ENCODE assay signal across 11 cellular contexts in the genomic region with DNA sequence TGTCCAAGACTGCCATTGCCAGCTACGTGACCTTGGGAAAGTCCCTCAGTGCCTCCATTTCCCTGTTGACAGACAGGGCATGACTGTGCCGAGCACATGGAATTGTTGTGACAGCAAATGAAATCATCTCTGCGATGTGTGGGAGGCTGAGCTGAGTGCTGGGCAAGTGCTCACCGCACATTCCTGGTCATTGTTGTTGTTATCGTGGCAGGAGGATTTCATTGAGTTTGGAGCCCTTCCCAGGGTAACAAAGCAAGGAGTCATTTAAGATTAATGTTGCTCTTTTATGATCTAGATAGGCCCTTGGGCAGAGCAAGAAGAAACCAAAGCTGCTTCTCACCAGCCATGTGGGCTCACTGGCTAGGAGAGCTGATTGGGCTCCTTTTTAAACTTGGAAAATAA. TPM values are rescaled to one million over a fixed set of nuclear protein-coding genes. Genes with fewer than 3 reads are reported as not detected.
DNase-seq lines count a peak whose midpoint lies in the region; ATAC-seq and TF ChIP-seq lines count a peak whose summit lies in the region.
"Had no signal": no experiment of that assay in that cellular context is flagged by ENCODE, and none has a peak within 500 bp of the region (broad histone marks: within the 10 kb centered on the region; RNA-seq: fewer than 3 reads in every experiment).

No MANE protein-coding gene starts in this region.

- H3K4me1 ChIP-seq in esophagus squamous epithelium = peaks cover 0 to 21% (median 18%) of the 10 kb centered on the region in 3 donors
- H3K4me1 ChIP-seq in osteoblast (ENCODE audit: insufficient read depth, low read length) = peaks cover 15% of the 10 kb centered on the region
- H3K4me1 ChIP-seq in GM23338 (ENCODE audit: insufficient read depth) = no peaks in the 10 kb centered on the region

- TF ChIP-seq POLR2A in esophagus squamous epithelium (IDR thresholded peaks at IDR 0.05) = no peak

- H3K36me3 Mint-ChIP-seq in stimulated activated effector memory CD8-positive, alpha-beta T cell treated with anti-CD3 and anti-CD28 coated beads, Interleukin-12 subunit alpha, Interleukin-12 subunit beta, amount 100 ng/mL, for 72 hours = no peaks in the 10 kb centered on the region
- no peaks in the 10 kb centered on the region for H3K36me3 Mint-ChIP-seq in GM23338 (ENCODE audit: low read depth)

- H3K9me3 ChIP-seq in esophagus squamous epithelium (no peaks in the 10 kb centered on the region), osteoblast (ENCODE audit: low read depth, low read length) (no peaks in the 10 kb centered on the region)
- H3K9me3 ChIP-seq: neutrophil had no signal

- no peaks in the 10 kb centered on the region for H4K20me1 ChIP-seq in osteoblast (ENCODE audit: insufficient read depth, low read length)
- H4K20me1 ChIP-seq in GM23338 (replicated peaks; ENCODE audit: insufficient read depth) = no peaks in the 10 kb centered on the region

- TF ChIP-seq CTCF in AG10803 (conservative IDR thresholded peaks at IDR 0.05; ENCODE audit: low read length) (no peak), esophagus squamous epithelium (IDR thresholded peaks at IDR 0.05) (no peak), osteoblast (IDR thresholded peaks at IDR 0.05; ENCODE audit: extremely low read depth, low read depth, low read length) (no peak), GM23338 (conservative IDR thresholded peaks at IDR 0.05; ENCODE audit: low read depth in 2 of 2) (no peak)

- 21 to 24% methylated on average over 5 of the region's 5 CpGs for WGBS in esophagus squamous epithelium, 2 donors

- H3K9me2 ChIP-seq in GM23338 (ENCODE audit: insufficient read depth) = peaks cover 4% of the 10 kb centered on the region; the same call in 1 of the 2 replicates

- H3K4me2 ChIP-seq in osteoblast (ENCODE audit: insufficient read depth, low read length) = peak overlapping the region; percentile 57
- no peak overlapping the region for H3K4me2 ChIP-seq in GM23338

- H3K79me2 ChIP-seq in osteoblast (ENCODE audit: insufficient read depth, low read length) (no peaks in the 10 kb centered on the region), GM23338 (replicated peaks; ENCODE audit: insufficient read depth) (no peaks in the 10 kb centered on the region)

- peak overlapping the region in 3 of 4 donors; percentile 42 to 64 (median 49) for H3K27ac ChIP-seq in esophagus squamous epithelium
- peak overlapping the region; percentile 52 for H3K27ac ChIP-seq in osteoblast (ENCODE audit: low read depth, low read length)
- no peak overlapping the region for H3K27ac ChIP-seq in GM23338 (ENCODE audit: low read depth)
- H3K27ac ChIP-seq: C4-2B, neutrophil had no signal

- H3K36me3 ChIP-seq in esophagus squamous epithelium (no peaks in the 10 kb centered on the region), osteoblast (ENCODE audit: insufficient read depth, low read length) (no peaks in the 10 kb centered on the region), GM23338 (ENCODE audit: insufficient read depth) (no peaks in the 10 kb centered on the region)
- H3K36me3 ChIP-seq: neutrophil had no signal

- H3K4me3 ChIP-seq in AG10803 (ENCODE audit: low read length) (no peak overlapping the region), esophagus squamous epithelium (no peak overlapping the region), osteoblast (ENCODE audit: insufficient read depth, low read length) (no peak overlapping the region), GM23338 (no peak overlapping the region)

- no peaks in the 10 kb centered on the region for H3K9me3 Mint-ChIP-seq in stimulated activated effector memory CD8-positive, alpha-beta T cell treated with anti-CD3 and anti-CD28 coated beads, Interleukin-12 subunit alpha, Interleukin-12 subunit beta, amount 100 ng/mL, for 72 hours
- no peaks in the 10 kb centered on the region for H3K9me3 Mint-ChIP-seq in GM23338
- H3K9me3 Mint-ChIP-seq: activated T-cell treated with anti-CD3 and anti-CD28 coated beads, Interleukin-2, amount 50 U/mL, for 24 hours had no signal

- H2AFZ ChIP-seq in osteoblast (ENCODE audit: low read length) = no peak overlapping the region
- no peak overlapping the region for H2AFZ ChIP-seq in GM23338

- intact Hi-C loops in esophagus squamous epithelium (cut with DNase I) = no loop called here

- H3K27me3 ChIP-seq in esophagus squamous epithelium (no peaks in the 10 kb centered on the region), osteoblast (ENCODE audit: insufficient read depth, low read length) (peaks cover 19% of the 10 kb centered on the region), GM23338 (ENCODE audit: insufficient read depth) (no peaks in the 10 kb centered on the region)
- H3K27me3 ChIP-seq: neutrophil had no signal

- peaks cover 5% of the 10 kb centered on the region for H3K27me3 Mint-ChIP-seq in GM23338 (ENCODE audit: insufficient read depth, low read depth, poor library complexity)
- H3K27me3 Mint-ChIP-seq: activated T-cell treated with anti-CD3 and anti-CD28 coated beads, Interleukin-2, amount 50 U/mL, for 24 hours had no signal

- H3K4me1 Mint-ChIP-seq in stimulated activated effector memory CD8-positive, alpha-beta T cell treated with anti-CD3 and anti-CD28 coated beads, Interleukin-12 subunit alpha, Interleukin-12 subunit beta, amount 100 ng/mL, for 72 hours = peaks cover 7% of the 10 kb centered on the region
- no peaks in the 10 kb centered on the region for H3K4me1 Mint-ChIP-seq in GM23338

- no peak overlapping the region for H3K4me3 Mint-ChIP-seq in stimulated activated effector memory CD8-positive, alpha-beta T cell treated with anti-CD3 and anti-CD28 coated beads, Interleukin-12 subunit alpha, Interleukin-12 subunit beta, amount 100 ng/mL, for 72 hours
- no peak overlapping the region for H3K4me3 Mint-ChIP-seq in GM23338
- H3K4me3 Mint-ChIP-seq: activated T-cell treated with anti-CD3 and anti-CD28 coated beads, Interleukin-2, amount 50 U/mL, for 24 hours had no signal

- no peak for ATAC-seq in HG02798 (IDR thresholded peaks at IDR 0.05; ENCODE audit: poor library complexity, unreplicated experiment)
- ATAC-seq in stimulated activated effector memory CD8-positive, alpha-beta T cell treated with anti-CD3 and anti-CD28 coated beads, Interleukin-12 subunit alpha, Interleukin-12 subunit beta, amount 100 ng/mL, for 72 hours = no peak
- ATAC-seq in GM23338 = no peak

- DNase-seq in AG10803 (ENCODE audit: low read depth) = peak; percentile 97
- peak; percentile 97 for DNase-seq in RPMI7951 (ENCODE audit: low read depth)
- DNase-seq in esophagus squamous epithelium (lab: John Stamatoyannopoulos, UW) = no peak
- peak; percentile 94 for DNase-seq in osteoblast (ENCODE audit: insufficient read length, low spot score, missing footprints)
- DNase-seq in stimulated activated effector memory CD8-positive, alpha-beta T cell treated with anti-CD3 and anti-CD28 coated beads, Interleukin-12 subunit alpha, Interleukin-12 subunit beta, amount 100 ng/mL, for 72 hours (ENCODE audit: low spot score in 2 of 2) = no peak
- DNase-seq in GM23338 (ENCODE audit: low spot score) = no peak
- DNase-seq in KG1 (lab: John Stamatoyannopoulos, UW) = no peak
- DNase-seq: activated T-cell treated with anti-CD3 and anti-CD28 coated beads, Interleukin-2, amount 50 U/mL, for 24 hours had no signal

- no peaks in the 10 kb centered on the region for H3F3A ChIP-seq in GM23338 (replicated peaks; ENCODE audit: low read depth)

- no peak overlapping the region for H3K27ac Mint-ChIP-seq in stimulated activated effector memory CD8-positive, alpha-beta T cell treated with anti-CD3 and anti-CD28 coated beads, Interleukin-12 subunit alpha, Interleukin-12 subunit beta, amount 100 ng/mL, for 72 hours
- no peak overlapping the region for H3K27ac Mint-ChIP-seq in GM23338
- H3K27ac Mint-ChIP-seq: activated T-cell treated with anti-CD3 and anti-CD28 coated beads, Interleukin-2, amount 50 U/mL, for 24 hours had no signal

TF ChIP-seq in GM23338, 12 proteins besides CTCF, POLR2A, EP300 and RAD21 (continues in another document):
- TF ChIP-seq CREB1 (CRISPR knock-in tag; IDR thresholded peaks at IDR 0.05; ENCODE audit: low read depth) = no peak
- TF ChIP-seq EZH2 (IDR thresholded peaks at IDR 0.05; ENCODE audit: low read depth, unreplicated experiment) = no peak
- no peak for TF ChIP-seq EZH2phosphoT487 (IDR thresholded peaks at IDR 0.05; ENCODE audit: unreplicated experiment)
- TF ChIP-seq ZNF114 (CRISPR knock-in tag; IDR thresholded peaks at IDR 0.05) = no peak

RNA-seq across cellular contexts. Expression of a gene that starts 39.6 kb away (rescaled TPM):
- 2.5 and 3.8 TPM in 2 replicates for total RNA-seq in RPMI7951 (2014; rRNA removed; shearing (Covaris generic))
- total RNA-seq in esophagus squamous epithelium (10 to 100 TPM; 10.7 to 22.3 (median 15.9) TPM), osteoblast (6.2 and 7.1 TPM in 2 replicates)
- total RNA-seq in GM23338 (2014; rRNA removed; shearing (Covaris generic)) = 4.7 and 5.2 TPM in 2 replicates
- polyA plus RNA-seq in GM23338 (2016; fragmentation: Nextera tagmentation; extraction: Ambion mirVana) = 0.31 and 0.37 TPM in 2 replicates

Comparison
In these comparisons a context has a peak if more than half of its experiments do, and no peak if none do; other contexts are left out.
1. DNase-seq: peak in AG10803 (single experiment), RPMI7951 (single experiment) and osteoblast (single experiment); none in esophagus squamous epithelium (single experiment), stimulated activated effector memory CD8-positive, alpha-beta T cell treated with anti-CD3 and anti-CD28 coated beads, Interleukin-12 subunit alpha, Interleukin-12 subunit beta, amount 100 ng/mL, for 72 hours (0 of 2), GM23338 (single experiment) and KG1 (single experiment).